9 cellular contexts compared by ENCODE assay signal in the genomic region with DNA sequence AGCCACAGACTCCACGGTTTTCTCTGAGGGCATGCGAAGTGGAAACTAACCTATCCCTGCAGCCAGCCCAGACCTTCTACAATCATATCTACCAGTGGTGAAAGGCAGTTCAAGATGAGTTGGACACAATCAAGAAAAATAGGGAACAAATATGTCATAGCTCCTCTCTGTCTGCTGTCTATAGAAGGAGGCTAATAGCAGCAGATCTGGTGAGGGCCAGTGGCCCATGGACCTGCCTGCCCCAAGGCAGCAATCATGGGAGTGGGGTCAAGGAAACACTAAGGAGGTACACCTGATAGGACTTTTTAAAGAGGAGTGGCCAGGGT.
DNase-seq lines count a peak whose midpoint lies in the region; ATAC-seq and TF ChIP-seq lines count a peak whose summit lies in the region.
"Had no signal": no experiment of that assay in that cellular context is flagged by ENCODE, and none has a peak within 500 bp of the region (broad histone marks: within the 10 kb centered on the region; RNA-seq: fewer than 3 reads in every experiment).

No MANE protein-coding gene starts in this region.

- H3K9me3 ChIP-seq in adipocyte (ENCODE audit: control insufficient read depth, low read length) (no peaks in the 10 kb centered on the region), mesenchymal stem cell (ENCODE audit: control insufficient read depth, low read length) (no peaks in the 10 kb centered on the region), thyroid gland (no peaks in the 10 kb centered on the region)

- POLR2A ChIA-PET in GM10248 (lab: Yijun Ruan, JAX) = no interaction called here

- no peak for ATAC-seq in HG02798 (IDR thresholded peaks at IDR 0.05; ENCODE audit: poor library complexity, unreplicated experiment)

- H3K14ac ChIP-seq in mesenchymal stem cell (ENCODE audit: low read length in 2 of 2) = peak overlapping the region in 1 of 2 experiments; percentile 88

- CTCF ChIA-PET in GM10248 (lab: Yijun Ruan, JAX) = interaction anchor here (1.0 to 3.3 kb wide), 9 partner anchors 8 to 366 kb away, joined by 3 to 24 read pairs (median 5); no protein-coding TSS in a partner anchor

- H3K4me1 ChIP-seq in adipocyte (ENCODE audit: control insufficient read depth, insufficient read depth, low read length) (peaks cover 79% of the 10 kb centered on the region), mesenchymal stem cell (ENCODE audit: control insufficient read depth, insufficient read depth, low read depth, low read length) (peaks cover 28% of the 10 kb centered on the region), thyroid gland (peaks cover under 1 to 49% of the 10 kb centered on the region in 2 donors)

- no CpG with 5 or more reads among the region's 2 CpGs for WGBS in mesenchymal stem cell
- 57% methylated on average over 2 of the region's 2 CpGs for WGBS in thyroid gland, 2 donors

- in situ Hi-C loops in KBM-7 (cut with MboI; ENCODE audit: low pct_unique_long_range_greater_than_20kb, low sequenced_read_pairs) = loop anchor here (10.0 to 25.0 kb wide), 2 partner anchors 264 to 666 kb away; no protein-coding TSS in a partner anchor

- peak overlapping the region; percentile 83 for H2BK15ac ChIP-seq in mesenchymal stem cell (ENCODE audit: low read depth, poor library complexity, severe bottlenecking)

- peak overlapping the region; percentile 97 for H3K27ac Mint-ChIP-seq in activated T-cell treated with anti-CD3 and anti-CD28 coated beads, Interleukin-2, amount 50 U/mL, for 24 hours

- peak overlapping the region; percentile 76 for H4K8ac ChIP-seq in mesenchymal stem cell (ENCODE audit: low read length)

- H3K4ac ChIP-seq in mesenchymal stem cell (ENCODE audit: low read depth in 1 of 2, low read length in 2 of 2) = peak overlapping the region in 1 of 2 experiments; percentile 92

- peaks cover 3% of the 10 kb centered on the region for H3K9me3 Mint-ChIP-seq in activated T-cell treated with anti-CD3 and anti-CD28 coated beads, Interleukin-2, amount 50 U/mL, for 24 hours

- H3K27ac ChIP-seq in mesenchymal stem cell (ENCODE audit: low read length, poor library complexity, severe bottlenecking) (peak overlapping the region; percentile 88), thyroid gland (peak overlapping the region in 2 of 3 donors; percentile 53 to 57)

- H2BK120ac ChIP-seq in mesenchymal stem cell (ENCODE audit: low read depth, low read length) = peak overlapping the region; percentile 73

- peak overlapping the region; percentile 70 to 85 for H3K18ac ChIP-seq in mesenchymal stem cell (ENCODE audit: low read depth in 1 of 2, low read length in 2 of 2)

- no peak overlapping the region for H3K4me3 ChIP-seq in adipocyte (ENCODE audit: low read length)
- no peak overlapping the region for H3K4me3 ChIP-seq in mesenchymal stem cell (ENCODE audit: insufficient read depth in 1 of 2, low read depth in 1 of 2, low read length in 2 of 2)
- no peak overlapping the region for H3K4me3 ChIP-seq in thyroid gland (replicated peaks in 1 of 3)

- peak overlapping the region; percentile 77 for H3K4me3 Mint-ChIP-seq in activated T-cell treated with anti-CD3 and anti-CD28 coated beads, Interleukin-2, amount 50 U/mL, for 24 hours

- no peak overlapping the region for H2AFZ ChIP-seq in mesenchymal stem cell (ENCODE audit: low read depth, low read length)

- intact Hi-C loops in thyroid gland (cut with DNase I) = no loop called here

- no peak for DNase-seq in activated T-cell treated with anti-CD3 and anti-CD28 coated beads, Interleukin-2, amount 50 U/mL, for 24 hours
- no peak for DNase-seq in activated T-cell treated with anti-CD3 and anti-CD28 coated beads, Interleukin-2, amount 50 U/mL, for 1 hour
- DNase-seq in adipocyte (ENCODE audit: low read depth) (no peak), mesenchymal stem cell (no peak), thyroid gland (no peak), GM10248 (ENCODE audit: extremely low spot score) (no peak), KBM-7 (no peak)
- DNase-seq: stimulated activated naive CD4-positive, alpha-beta T cell had no signal

- H3K27me3 ChIP-seq in adipocyte (replicated peaks; ENCODE audit: control insufficient read depth, insufficient read depth, low read length) = no peaks in the 10 kb centered on the region
- H3K27me3 ChIP-seq in mesenchymal stem cell (ENCODE audit: control insufficient read depth in 1 of 2, insufficient read depth in 1 of 2, low read length in 2 of 2) = no peaks in the 10 kb centered on the region
- H3K27me3 ChIP-seq in thyroid gland = no peaks in the 10 kb centered on the region

- no peak for TF ChIP-seq POLR2A in thyroid gland (IDR thresholded peaks at IDR 0.05)

- no peak overlapping the region for H2BK5ac ChIP-seq in mesenchymal stem cell (ENCODE audit: low read depth, low read length, poor library complexity, severe bottlenecking)

- H3K36me3 ChIP-seq in adipocyte (ENCODE audit: control insufficient read depth, insufficient read depth, low read length, severe bottlenecking) (no peaks in the 10 kb centered on the region), mesenchymal stem cell (ENCODE audit: control insufficient read depth in 1 of 2, insufficient read depth in 2 of 2, low read depth in 1 of 2, low read length in 2 of 2) (no peaks in the 10 kb centered on the region), thyroid gland (no peaks in the 10 kb centered on the region)

- H3K4me2 ChIP-seq in mesenchymal stem cell (ENCODE audit: low read length, poor library complexity, severe bottlenecking) = no peak overlapping the region

- peaks cover 91% of the 10 kb centered on the region for H3K4me1 Mint-ChIP-seq in activated T-cell treated with anti-CD3 and anti-CD28 coated beads, Interleukin-2, amount 50 U/mL, for 24 hours (ENCODE audit: low read depth)

- H3K9ac ChIP-seq in adipocyte (ENCODE audit: low read length) (peak overlapping the region; percentile 87), mesenchymal stem cell (ENCODE audit: low read length) (peak overlapping the region; percentile 86)

- TF ChIP-seq CTCF in thyroid gland (IDR thresholded peaks at IDR 0.05) (no peak), GM10248 (IDR thresholded peaks at IDR 0.05; ENCODE audit: control extremely low read depth, extremely low read depth, low read depth, missing control alignments) (no peak)

- H2BK12ac ChIP-seq in mesenchymal stem cell (ENCODE audit: low read length in 2 of 2) = peak overlapping the region; percentile 96 to 98

- H3K23ac ChIP-seq in mesenchymal stem cell (ENCODE audit: low read length in 2 of 2) = peak overlapping the region in 1 of 2 experiments; percentile 62

- peak overlapping the region; percentile 85 for H4K91ac ChIP-seq in mesenchymal stem cell (ENCODE audit: low read length)

- peak overlapping the region; percentile 99 for H2AK5ac ChIP-seq in mesenchymal stem cell (ENCODE audit: low read length, severe bottlenecking)

- no peaks in the 10 kb centered on the region for H3K27me3 Mint-ChIP-seq in activated T-cell treated with anti-CD3 and anti-CD28 coated beads, Interleukin-2, amount 50 U/mL, for 24 hours

- peaks cover 72% of the 10 kb centered on the region for H3K36me3 Mint-ChIP-seq in activated T-cell treated with anti-CD3 and anti-CD28 coated beads, Interleukin-2, amount 50 U/mL, for 24 hours (ENCODE audit: low read depth)

- H3K79me1 ChIP-seq in mesenchymal stem cell (replicated peaks; ENCODE audit: low read length, poor library complexity, severe bottlenecking) = peaks cover 17% of the 10 kb centered on the region
